Comparison of ENCODE assay signal across 18 cellular contexts in genomic region chr4:153542131-153542530, GRCh38.
A peak's percentile ranks its signal among the peaks of the same experiment; 100 is the strongest.
DNase-seq lines count a peak whose midpoint lies in the region; ATAC-seq and TF ChIP-seq lines count a peak whose summit lies in the region.
"Had no signal": no experiment of that assay in that cellular context is flagged by ENCODE, and none has a peak within 500 bp of the region (broad histone marks: within the 10 kb centered on the region; RNA-seq: fewer than 3 reads in every experiment).

No MANE protein-coding gene starts in this region.

- CTCF ChIA-PET in activated B cell treated with CpG ODN at 0.5 μM for 24 hours (lab: Charles Lee): interaction anchor here (1.2 kb wide), 1 partner anchor 32 kb away, joined by 4 read pairs; no protein-coding TSS in a partner anchor

- no peak overlapping the region for H3K4me3 Mint-ChIP-seq in activated naive CD4-positive, alpha-beta T cell treated with anti-CD3 and anti-CD28 coated beads, Interleukin-2, amount 50 U/mL, for 24 hours
- H3K4me3 Mint-ChIP-seq in activated B cell treated with CpG ODN at 0.5 μM for 24 hours (no peak overlapping the region), memory B cell (peak overlapping the region; percentile 0)
- H3K4me3 Mint-ChIP-seq: brain had no signal

- H3K9me3 ChIP-seq in thoracic aorta: no peaks in the 10 kb centered on the region
- H3K9me3 ChIP-seq in left ventricle myocardium inferior (replicated peaks): no peaks in the 10 kb centered on the region
- H3K9me3 ChIP-seq: esophagus squamous epithelium, uterus had no signal

- H3K4me3 ChIP-seq in thoracic aorta: no peak overlapping the region
- no peak overlapping the region for H3K4me3 ChIP-seq in left ventricle myocardium inferior
- H3K4me3 ChIP-seq: esophagus squamous epithelium, smooth muscle cell, uterus had no signal

- no peaks in the 10 kb centered on the region for H3K27me3 ChIP-seq in thoracic aorta (replicated peaks; ENCODE audit: insufficient read depth)
- no peaks in the 10 kb centered on the region for H3K27me3 ChIP-seq in left ventricle myocardium inferior (ENCODE audit: low read depth)
- H3K27me3 ChIP-seq: esophagus squamous epithelium, uterus had no signal

- peaks cover 85% of the 10 kb centered on the region for H3K4me1 Mint-ChIP-seq in activated naive CD4-positive, alpha-beta T cell treated with anti-CD3 and anti-CD28 coated beads, Interleukin-2, amount 50 U/mL, for 24 hours
- H3K4me1 Mint-ChIP-seq in activated B cell treated with CpG ODN at 0.5 μM for 24 hours (peaks cover 82% of the 10 kb centered on the region), memory B cell (peaks cover 37% of the 10 kb centered on the region)

- POLR2A ChIA-PET in activated B cell treated with CpG ODN at 0.5 μM for 24 hours (lab: Charles Lee): interaction anchor here (1.6 to 1.7 kb wide), 2 partner anchors 75 to 76 kb away, joined by 4 to 6 read pairs; partner anchors contain the start of gene TMEM131L

- H3K9me3 Mint-ChIP-seq in activated naive CD4-positive, alpha-beta T cell treated with anti-CD3 and anti-CD28 coated beads, Interleukin-2, amount 50 U/mL, for 24 hours: no peaks in the 10 kb centered on the region
- H3K9me3 Mint-ChIP-seq in activated B cell treated with CpG ODN at 0.5 μM for 24 hours (no peaks in the 10 kb centered on the region), memory B cell (no peaks in the 10 kb centered on the region)
- H3K9me3 Mint-ChIP-seq: brain had no signal

- H3K36me3 Mint-ChIP-seq in activated naive CD4-positive, alpha-beta T cell treated with anti-CD3 and anti-CD28 coated beads, Interleukin-2, amount 50 U/mL, for 24 hours: peaks cover 13% of the 10 kb centered on the region
- H3K36me3 Mint-ChIP-seq in activated B cell treated with CpG ODN at 0.5 μM for 24 hours (ENCODE audit: low read depth): peaks cover 68% of the 10 kb centered on the region
- peaks cover 22% of the 10 kb centered on the region for H3K36me3 Mint-ChIP-seq in memory B cell

- no peak for DNase-seq in activated naive CD4-positive, alpha-beta T cell treated with Interleukin-2 at 50 U/mL for 16 hours
- DNase-seq in activated B cell treated with CpG ODN at 0.5 μM for 24 hours (no peak), memory B cell (ENCODE audit: low spot score in 2 of 2) (no peak), thoracic aorta (ENCODE audit: low spot score) (no peak), left ventricle myocardium inferior (no peak)
- DNase-seq: activated CD4-positive, alpha-beta T cell treated with anti-CD3 and anti-CD28 coated beads, Interleukin-2, amount 50 U/mL, for 4 hours; dermis blood vessel endothelial cell; DMS 273 treated with DMSO at 0.1 percent for 48 hours; esophagus squamous epithelium; hippocampal formation; NCI-H187; NCI-H510A; uterus had no signal

- peaks cover 19 to 68% of the 10 kb centered on the region in 2 donors for H3K4me1 ChIP-seq in thoracic aorta (ENCODE audit: control insufficient read depth in 1 of 2, low read depth in 2 of 2)
- H3K4me1 ChIP-seq in left ventricle myocardium inferior: peaks cover 62% of the 10 kb centered on the region

- TF ChIP-seq CTCF in activated B cell treated with CpG ODN at 0.5 μM for 24 hours (IDR thresholded peaks at IDR 0.05) (no peak), thoracic aorta (IDR thresholded peaks at IDR 0.05) (no peak), left ventricle myocardium inferior (IDR thresholded peaks at IDR 0.05; ENCODE audit: borderline replicate concordance) (no peak)

- H3K27ac Mint-ChIP-seq in activated naive CD4-positive, alpha-beta T cell treated with anti-CD3 and anti-CD28 coated beads, Interleukin-2, amount 50 U/mL, for 24 hours: peak overlapping the region; percentile 85
- peak overlapping the region; percentile 11 for H3K27ac Mint-ChIP-seq in activated B cell treated with CpG ODN at 0.5 μM for 24 hours
- H3K27ac Mint-ChIP-seq in memory B cell: peak overlapping the region; percentile 32

- no peak for ATAC-seq in activated B cell treated with CpG ODN at 0.5 μM for 24 hours (ENCODE audit: low read depth)
- no peak for ATAC-seq in memory B cell (ENCODE audit: low read depth)
- ATAC-seq in thoracic aorta (ENCODE audit: insufficient number of reproducible peaks, low FRiP score, low read depth): no peak
- ATAC-seq in GM18498 (IDR thresholded peaks at IDR 0.05; ENCODE audit: unreplicated experiment): no peak
- ATAC-seq in HG02610 (IDR thresholded peaks at IDR 0.05; ENCODE audit: unreplicated experiment): no peak

- intact Hi-C loops in activated B cell treated with CpG ODN at 0.5 μM for 24 hours (cut with micrococcal nuclease): no loop called here
- intact Hi-C loops in left ventricle myocardium inferior (cut with micrococcal nuclease): no loop called here

- H3K27me3 Mint-ChIP-seq in activated naive CD4-positive, alpha-beta T cell treated with anti-CD3 and anti-CD28 coated beads, Interleukin-2, amount 50 U/mL, for 24 hours: no peaks in the 10 kb centered on the region
- no peaks in the 10 kb centered on the region for H3K27me3 Mint-ChIP-seq in activated B cell treated with CpG ODN at 0.5 μM for 24 hours
- no peaks in the 10 kb centered on the region for H3K27me3 Mint-ChIP-seq in memory B cell

- H3K36me3 ChIP-seq in thoracic aorta (no peaks in the 10 kb centered on the region), left ventricle myocardium inferior (no peaks in the 10 kb centered on the region)
- H3K36me3 ChIP-seq: esophagus squamous epithelium, uterus had no signal

- H3K27ac ChIP-seq in thoracic aorta: peak overlapping the region; percentile 31 to 49
- no peak overlapping the region for H3K27ac ChIP-seq in left ventricle myocardium inferior (replicated peaks)

Comparison
In these comparisons a context has a peak if more than half of its experiments do, and no peak if none do; other contexts are left out.
1. H3K27ac Mint-ChIP-seq: peak in every context shown above with its lines; median percentile 85 in activated naive CD4-positive, alpha-beta T cell treated with anti-CD3 and anti-CD28 coated beads, Interleukin-2, amount 50 U/mL, for 24 hours; 32 in memory B cell; 11 in activated B cell treated with CpG ODN at 0.5 μM for 24 hours.